ENCODE assay signal across 8 cellular contexts in the genomic region with DNA sequence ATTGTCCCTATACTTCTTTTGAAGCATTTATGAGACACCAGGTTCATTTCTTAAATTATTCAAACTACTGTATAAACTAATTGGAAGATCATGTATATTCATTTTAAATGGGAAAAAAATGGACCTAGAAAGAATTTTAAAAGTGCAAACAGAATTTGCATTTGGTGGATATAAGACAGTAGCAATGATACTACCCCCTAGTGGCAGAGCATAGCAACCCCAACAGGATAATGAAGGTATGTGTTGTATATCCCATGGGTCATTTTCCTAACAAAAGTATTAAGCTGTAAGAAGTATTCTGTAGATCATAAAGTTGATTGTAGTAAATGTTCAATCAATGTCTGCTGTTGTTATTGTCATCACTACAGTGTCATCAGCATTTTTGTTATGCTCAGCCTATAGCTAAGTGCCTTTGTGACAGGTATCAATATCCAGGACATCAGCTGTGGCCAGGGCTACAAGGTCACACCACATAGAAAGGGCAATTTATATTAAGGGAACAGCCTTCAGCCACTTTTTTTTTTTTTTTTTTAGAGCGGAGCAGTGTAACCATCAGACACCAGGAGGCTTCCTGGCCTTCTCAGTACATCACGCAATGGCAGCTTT.
DNase-seq lines count a peak whose midpoint lies in the region; ATAC-seq and TF ChIP-seq lines count a peak whose summit lies in the region.

No MANE protein-coding gene starts in this region.

- peak; percentile 19 for DNase-seq in NCI-H2171 treated with DMSO at 0.1 percent for 48 hours (lab: John Stamatoyannopoulos, UW)
- DNase-seq in NCI-H2171 (lab: John Stamatoyannopoulos, UW): no peak
- DNase-seq in RWPE1 (ENCODE audit: low spot score): peak; percentile 51
- DNase-seq in cerebellar cortex (ENCODE audit: low spot score): peak; percentile 12
- peak; percentile 57 for DNase-seq in medulla oblongata (ENCODE audit: extremely low spot score)
- no peak for DNase-seq in middle frontal gyrus (ENCODE audit: extremely low spot score, low spot score)

- no peak overlapping the region for H3K27ac ChIP-seq in RWPE1

- CTCF ChIA-PET in RWPE1 (lab: Yijun Ruan, JAX): interaction anchor here (0.5 to 1.5 kb wide), 15 partner anchors 9 to 730 kb away, joined by 3 to 11 read pairs (median 3); no protein-coding TSS in a partner anchor

- POLR2A ChIA-PET in RWPE1 (lab: Yijun Ruan, JAX; ENCODE audit: low non-redundant PET): no interaction called here

- TF ChIP-seq CTCF in RWPE1 (conservative IDR thresholded peaks at IDR 0.05; ENCODE audit: low read depth): peak; percentile 92

- ATAC-seq in HG02884 (IDR thresholded peaks at IDR 0.05; ENCODE audit: unreplicated experiment) (peak; percentile 50), HG03457 (IDR thresholded peaks at IDR 0.05; ENCODE audit: unreplicated experiment) (no peak)

Comparison
In these comparisons a context has a peak if more than half of its experiments do, and no peak if none do; other contexts are left out.
1. DNase-seq: peak in NCI-H2171 treated with DMSO at 0.1 percent for 48 hours (single experiment), RWPE1 (single experiment), cerebellar cortex (single experiment) and medulla oblongata (single experiment); none in NCI-H2171 (single experiment) and middle frontal gyrus (single experiment).